Comparison of ENCODE assay signal across 11 cellular contexts in the genomic region with DNA sequence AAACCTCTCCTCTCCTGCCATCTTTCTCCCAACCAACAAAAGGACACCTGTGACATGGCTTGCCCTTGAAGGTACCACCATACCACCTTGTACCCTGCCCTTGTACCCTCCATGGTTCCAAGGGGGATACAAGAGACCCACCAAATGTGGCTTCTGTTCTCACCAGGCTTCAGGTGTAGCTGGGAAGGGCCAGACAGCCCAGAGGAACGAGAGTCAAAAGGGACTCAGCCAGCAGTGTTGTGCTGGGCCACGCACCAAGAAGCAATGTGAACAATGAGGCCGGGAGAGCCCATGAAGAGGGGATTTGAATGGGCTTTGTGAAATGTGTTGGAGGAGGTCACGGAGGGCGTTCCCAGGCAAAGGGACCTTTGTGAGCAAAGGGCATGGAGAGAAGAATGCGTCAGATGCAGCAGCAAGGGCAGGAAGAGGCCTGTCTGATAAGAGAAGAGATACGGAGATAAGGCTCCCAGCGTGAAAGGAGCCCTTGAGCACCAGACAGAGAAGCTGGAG. TPM values are rescaled to one million over a fixed set of nuclear protein-coding genes. Genes with fewer than 3 reads are reported as not detected.
DNase-seq lines count a peak whose midpoint lies in the region; ATAC-seq and TF ChIP-seq lines count a peak whose summit lies in the region.
"Had no signal": no experiment of that assay in that cellular context is flagged by ENCODE, and none has a peak within 500 bp of the region (broad histone marks: within the 10 kb centered on the region; RNA-seq: fewer than 3 reads in every experiment).

No MANE protein-coding gene starts in this region.

- POLR2A ChIA-PET in SK-N-SH (lab: Yijun Ruan, JAX): interaction anchor here (0.6 kb wide), 1 partner anchor 23 kb away, joined by 6 read pairs; no protein-coding TSS in a partner anchor

- H3K36me3 Mint-ChIP-seq in natural killer cell treated with Interleukin-12 subunit alpha and Interleukin-12 subunit beta and Interleukin-15 and Interleukin-18, amount 100 ng/mL, for 72 hours: no peaks in the 10 kb centered on the region

- no peak overlapping the region for H3K4me3 ChIP-seq in SK-N-SH (ENCODE audit: low read depth in 2 of 2, low read length in 1 of 2)
- no peak overlapping the region for H3K4me3 ChIP-seq in colonic mucosa
- H3K4me3 ChIP-seq: SK-N-MC had no signal

- H3K4me3 Mint-ChIP-seq in natural killer cell treated with Interleukin-12 subunit alpha and Interleukin-12 subunit beta and Interleukin-15 and Interleukin-18, amount 100 ng/mL, for 72 hours: peak overlapping the region; percentile 75

- peak; percentile 51 for DNase-seq in HuH-7 (ENCODE audit: low spot score)
- DNase-seq in SK-N-SH: peak; percentile 70
- DNase-seq in colonic mucosa: peak; percentile 71
- no peak for DNase-seq in natural killer cell treated with Interleukin-12 subunit alpha and Interleukin-12 subunit beta and Interleukin-15 and Interleukin-18, amount 100 ng/mL, for 72 hours (ENCODE audit: low spot score)
- no peak for DNase-seq in NCI-H2227 treated with DMSO at 0.1 percent for 48 hours (lab: John Stamatoyannopoulos, UW)
- no peak for DNase-seq in cerebellum (ENCODE audit: low spot score)
- no peak for DNase-seq in NCI-H1417 (lab: John Stamatoyannopoulos, UW)
- no peak for DNase-seq in UCSD-AML1 (lab: John Stamatoyannopoulos, UW; ENCODE audit: unreplicated experiment)
- DNase-seq: stimulated activated CD4-positive, alpha-beta T cell treated with anti-CD3 and anti-CD28 coated beads, Interleukin-12 subunit alpha, Interleukin-12 subunit beta, amount 100 ng/mL, for 4 hours; stimulated activated naive CD4-positive, alpha-beta T cell had no signal

- no peak overlapping the region for H3K27ac ChIP-seq in SK-N-SH (ENCODE audit: low read depth in 2 of 2, low read length in 1 of 2)
- peak overlapping the region; percentile 59 for H3K27ac ChIP-seq in colonic mucosa
- H3K27ac ChIP-seq: SK-N-MC had no signal

- H3K9me2 ChIP-seq in SK-N-SH: no peaks in the 10 kb centered on the region

- H3K36me3 ChIP-seq in SK-N-SH (replicated peaks in 1 of 2; ENCODE audit: control insufficient read depth in 1 of 2, insufficient read depth in 2 of 2, low read length in 1 of 2) (no peaks in the 10 kb centered on the region), colonic mucosa (no peaks in the 10 kb centered on the region)

- H3K27me3 ChIP-seq in SK-N-SH (ENCODE audit: insufficient read depth) (peaks cover 9% of the 10 kb centered on the region; the same call in 1 of the 2 replicates), colonic mucosa (no peaks in the 10 kb centered on the region)

- H3K9me3 Mint-ChIP-seq in natural killer cell treated with Interleukin-12 subunit alpha and Interleukin-12 subunit beta and Interleukin-15 and Interleukin-18, amount 100 ng/mL, for 72 hours: no peaks in the 10 kb centered on the region

- H3K79me2 ChIP-seq in SK-N-SH (ENCODE audit: insufficient read depth): no peaks in the 10 kb centered on the region

- CTCF ChIA-PET in SK-N-SH (lab: Yijun Ruan, JAX): interaction anchor here (0.7 to 2.9 kb wide), 3 partner anchors 14 to 50 kb away, joined by 3 to 16 read pairs (median 5); no protein-coding TSS in a partner anchor

- ATAC-seq in natural killer cell treated with Interleukin-12 subunit alpha and Interleukin-12 subunit beta and Interleukin-15 and Interleukin-18, amount 100 ng/mL, for 72 hours: no peak

- intact Hi-C loops in colonic mucosa (cut with DNase I): no loop called here

- TF ChIP-seq RAD21 in SK-N-SH (IDR thresholded peaks at IDR 0.05; ENCODE audit: low read length): no peak

- no peaks in the 10 kb centered on the region for H4K20me1 ChIP-seq in SK-N-SH (ENCODE audit: insufficient read depth)

- H3K4me1 ChIP-seq in SK-N-SH (ENCODE audit: control insufficient read depth in 1 of 2, insufficient read depth in 2 of 2, low read depth in 1 of 2, low read length in 1 of 2): peaks cover 0 to 13% of the 10 kb centered on the region in 2 experiments; a peak in 1 of 4 replicates
- peaks cover 3% of the 10 kb centered on the region for H3K4me1 ChIP-seq in colonic mucosa

- H3K9me3 ChIP-seq in SK-N-SH: no peaks in the 10 kb centered on the region
- H3K9me3 ChIP-seq in colonic mucosa: no peaks in the 10 kb centered on the region

- TF ChIP-seq CTCF in SK-N-SH (IDR thresholded peaks at IDR 0.05): no peak
- TF ChIP-seq CTCF in colonic mucosa (IDR thresholded peaks at IDR 0.05): no peak

- peak overlapping the region; percentile 80 for H3K27ac Mint-ChIP-seq in natural killer cell treated with Interleukin-12 subunit alpha and Interleukin-12 subunit beta and Interleukin-15 and Interleukin-18, amount 100 ng/mL, for 72 hours

- peaks cover 0 to 2% of the 10 kb centered on the region in 2 donors for H3K27me3 Mint-ChIP-seq in natural killer cell treated with Interleukin-12 subunit alpha and Interleukin-12 subunit beta and Interleukin-15 and Interleukin-18, amount 100 ng/mL, for 72 hours

- WGBS in SK-N-SH (ENCODE audit: low lambda C conversion rate): 68% methylated on average over 8 of the region's 8 CpGs

- peaks cover 37 to 46% of the 10 kb centered on the region in 2 donors for H3K4me1 Mint-ChIP-seq in natural killer cell treated with Interleukin-12 subunit alpha and Interleukin-12 subunit beta and Interleukin-15 and Interleukin-18, amount 100 ng/mL, for 72 hours (ENCODE audit: low read depth in 2 of 2)

- TF ChIP-seq EP300 in SK-N-SH (IDR thresholded peaks at IDR 0.05; ENCODE audit: borderline replicate concordance in 1 of 2, low read depth in 1 of 2, low read length in 1 of 2): no peak

- H3F3A ChIP-seq in SK-N-SH (replicated peaks; ENCODE audit: insufficient read depth): no peaks in the 10 kb centered on the region

- H3K4me2 ChIP-seq in SK-N-SH: no peak overlapping the region

- no peak overlapping the region for H2AFZ ChIP-seq in SK-N-SH (ENCODE audit: low read depth)

- H3K9ac ChIP-seq in SK-N-SH: no peak overlapping the region
- peak overlapping the region in 1 of 2 donors; percentile 36 for H3K9ac ChIP-seq in colonic mucosa (ENCODE audit: low read depth in 2 of 2, low read length in 2 of 2)

TF ChIP-seq in SK-N-SH, 30 proteins besides CTCF, POLR2A, EP300 and RAD21:
- TF ChIP-seq GATA2 (CRISPR knock-in tag; IDR thresholded peaks at IDR 0.05): peak; percentile 92
- no peak for TF ChIP-seq FOXJ3 (CRISPR knock-in tag; IDR thresholded peaks at IDR 0.05)

RNA-seq across cellular contexts. Expression of gene PLB1, which starts 48.6 kb away (rescaled TPM):
- 0.10 and 0.39 TPM in 2 replicates for polyA plus RNA-seq in SK-N-SH (2012; rRNA removed)
- 0.13 and 0.18 TPM in 2 replicates for polyA plus RNA-seq in SK-N-SH (2012; cell fraction: cytosol; rRNA removed)
- 0.52 and 0.60 TPM in 2 replicates for polyA plus RNA-seq in SK-N-SH (2012; cell fraction: nucleus; rRNA removed)
- total RNA-seq in colonic mucosa (1 to 10 TPM; 1.3 to 3.0 TPM), cerebellum (4.3 TPM)
- total RNA-seq in natural killer cell treated with Interleukin-12 subunit alpha and Interleukin-12 subunit beta and Interleukin-15 and Interleukin-18, amount 100 ng/mL, for 72 hours: under 1 TPM; 0.88 to 0.98 TPM

Comparison
In these comparisons a context has a peak if more than half of its experiments do, and no peak if none do; other contexts are left out.
1. DNase-seq: peak in HuH-7 (single experiment), SK-N-SH (single experiment) and colonic mucosa (single experiment); none in natural killer cell treated with Interleukin-12 subunit alpha and Interleukin-12 subunit beta and Interleukin-15 and Interleukin-18, amount 100 ng/mL, for 72 hours (single experiment), NCI-H2227 treated with DMSO at 0.1 percent for 48 hours (single experiment), cerebellum (single experiment), NCI-H1417 (0 of 3) and UCSD-AML1 (single experiment).